ENCODE assay signal across 28 cellular contexts in genomic region chr16:65064131-65064530, GRCh38. TPM values are rescaled to one million over a fixed set of nuclear protein-coding genes. Genes with fewer than 3 reads are reported as not detected.
"Had no signal": no experiment of that assay in that cellular context is flagged by ENCODE, and none has a peak within 500 bp of the region (broad histone marks: within the 10 kb centered on the region; RNA-seq: fewer than 3 reads in every experiment).

No MANE protein-coding gene starts in this region.

- H3K4me3 ChIP-seq: ascending aorta, K562, SJCRH30, SK-N-MC had no signal

- H3K27me3 ChIP-seq: ascending aorta, SJCRH30 had no signal

- DNase-seq: activated CD4-positive, alpha-beta T cell treated with anti-CD3 and anti-CD28 coated beads for 36 hours; activated CD4-positive, alpha-beta T cell treated with anti-CD3 and anti-CD28 coated beads, Interleukin-2, amount 10 ng/mL, durations not matched to agents 7 days and 5 days; activated CD4-positive, alpha-beta T cell treated with anti-CD3 and anti-CD28 coated beads, Interleukin-2, amount 50 U/mL, for 48 hours; activated CD8-positive, alpha-beta T cell treated with anti-CD3 and anti-CD28 coated beads, Interleukin-2, amount 10 ng/mL, durations not matched to agents 7 days and 5 days; activated effector memory CD4-positive, alpha-beta T cell treated with Interleukin-2 at 50 U/mL for 16 hours; activated naive CD4-positive, alpha-beta T cell treated with anti-CD3 and anti-CD28 coated beads, Interleukin-2, amount 10 ng/mL, durations not matched to agents 7 days and 5 days; activated naive CD8-positive, alpha-beta T cell treated with anti-CD3 and anti-CD28 coated beads, Interleukin-2, amount 50 U/mL, for 24 hours; activated T-cell treated with anti-CD3 and anti-CD28 coated beads for 4 hours; activated T-cell treated with anti-CD3 and anti-CD28 coated beads, Interleukin-2, amount 50 U/mL, for 4 hours; cerebellar nuclear complex; NCI-H1092 treated with DMSO at 0.1 percent for 48 hours; NCI-H1417; NCI-H187 treated with DMSO at 0.1 percent for 48 hours; NCI-H2081; NCI-H226; NCI-H446 treated with DMSO at 0.1 percent for 48 hours; NCI-H524 treated with DMSO at 0.1 percent for 48 hours; SHP77; SJCRH30; T1000 had no signal

- H3K36me3 ChIP-seq: ascending aorta had no signal

- H3K27ac ChIP-seq: ascending aorta, SJCRH30, SK-N-MC had no signal

- FAIRE-seq: K562 had no signal

- ATAC-seq: activated CD4-positive, alpha-beta T cell treated with anti-CD3 and anti-CD28 coated beads for 36 hours; activated CD4-positive, CD25-positive, alpha-beta regulatory T cell treated with anti-CD3 and anti-CD28 coated beads, Interleukin-2, amount 50 U/mL, for 24 hours; activated CD8-positive, alpha-beta T cell treated with anti-CD3 and anti-CD28 coated beads, Interleukin-2, amount 10 ng/mL, durations not matched to agents 7 days and 5 days; activated naive CD8-positive, alpha-beta T cell treated with anti-CD3 and anti-CD28 coated beads, Interleukin-2, amount 50 U/mL, for 24 hours; activated T-cell treated with anti-CD3 and anti-CD28 coated beads, Interleukin-2, amount 50 U/mL, for 4 hours; K562; Panc1; WTC11 had no signal

- H3K9me3 ChIP-seq: ascending aorta, SJCRH30 had no signal

- H3K4me1 ChIP-seq: ascending aorta had no signal

RNA-seq across cellular contexts. Expression of gene CDH11, which starts 57.7 kb away (rescaled TPM):
- total RNA-seq: activated CD4-positive, alpha-beta T cell treated with anti-CD3 and anti-CD28 coated beads for 36 hours; activated CD4-positive, alpha-beta T cell treated with anti-CD3 and anti-CD28 coated beads, Interleukin-2, amount 10 ng/mL, durations not matched to agents 7 days and 5 days; activated CD8-positive, alpha-beta T cell treated with anti-CD3 and anti-CD28 coated beads, Interleukin-2, amount 10 ng/mL, durations not matched to agents 7 days and 5 days; T-helper 1 cell treated with Interleukin-12 subunit alpha and Interleukin-12 subunit beta and Interleukin-4 antibody, amounts not matched to agents 30 ng/mL and 1 ng/mL, for 36 hours; T-helper 2 cell treated with Interferon-gamma antibody and Interleukin-4, amounts not matched to agents 100 ng/mL and 5 ng/mL, for 36 hours had no signal
